Comparison of ENCODE assay signal across 8 cellular contexts in the genomic region with DNA sequence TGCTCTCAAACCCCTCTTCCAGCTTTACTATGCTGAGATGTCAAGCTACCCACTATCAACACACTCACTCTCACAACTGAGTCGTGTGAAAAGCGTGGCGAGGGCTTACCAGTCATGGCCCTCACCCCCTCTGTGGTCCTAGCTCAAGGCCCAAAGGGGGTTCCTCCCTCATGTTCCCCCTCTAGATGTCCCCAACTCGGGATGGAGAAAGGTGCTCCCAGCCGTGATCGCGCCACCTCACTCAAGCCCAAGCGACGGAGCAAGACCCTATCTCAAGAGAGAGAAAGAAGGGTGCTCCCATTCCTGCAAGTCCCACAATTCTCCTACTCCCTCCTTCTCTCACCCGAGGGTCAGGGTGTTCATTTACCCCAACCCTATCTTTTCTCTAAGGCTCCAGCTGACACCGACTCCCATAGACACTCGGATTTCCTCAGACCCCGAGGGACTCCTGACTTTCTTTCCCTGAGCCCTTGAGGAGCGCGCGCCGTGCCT. TPM values are rescaled to one million over a fixed set of nuclear protein-coding genes. Genes with fewer than 3 reads are reported as not detected.
DNase-seq lines count a peak whose midpoint lies in the region; ATAC-seq, FAIRE-seq and TF ChIP-seq lines count a peak whose summit lies in the region.

No MANE protein-coding gene starts in this region.

- H3K4me3 ChIP-seq in HEK293 (ENCODE audit: low read depth, low read length) (peak overlapping the region; percentile 99), small intestine (ENCODE audit: low read depth in 1 of 2, low read length in 2 of 2) (peak overlapping the region; percentile 72 to 84)

- POLR2A ChIA-PET in HEK293 (lab: Yijun Ruan, JAX): no interaction called here

- 4 to 10% (median 4%) methylated on average over 17 of the region's 17 CpGs for WGBS in small intestine, 3 donors

- CTCF ChIA-PET in HEK293 (lab: Yijun Ruan, JAX): interaction anchor here (0.7 to 1.5 kb wide), 2 partner anchors 10 to 318 kb away, joined by 4 read pairs; no protein-coding TSS in a partner anchor

- H3K27me3 ChIP-seq in small intestine (ENCODE audit: control insufficient read depth in 2 of 2, insufficient read depth in 2 of 2, low read length in 2 of 2): no peaks in the 10 kb centered on the region

- no peak for ATAC-seq in HG03571 (IDR thresholded peaks at IDR 0.05; ENCODE audit: unreplicated experiment)

- no peaks in the 10 kb centered on the region; the same call in 1 of the 2 replicates for H3K9me3 ChIP-seq in HEK293 (ENCODE audit: control insufficient read depth, insufficient read depth, low read depth, low read length)
- H3K9me3 ChIP-seq in small intestine (ENCODE audit: control insufficient read depth, low read depth): no peaks in the 10 kb centered on the region

- peak; percentile 3 for DNase-seq in activated CD4-positive, alpha-beta T cell treated with anti-CD3 and anti-CD28 coated beads, Interleukin-2, amount 50 U/mL, for 1 hour
- DNase-seq in germinal center (ENCODE audit: low spot score) (peak; percentile 4), small intestine (no peak), LoVo (ENCODE audit: low spot score) (no peak), COR-L47 (lab: John Stamatoyannopoulos, UW) (no peak), SHP77 (lab: John Stamatoyannopoulos, UW) (no peak)

- TF ChIP-seq CTCF in HEK293 (tag by site-specific recombination; IDR thresholded peaks at IDR 0.05): no peak

- H3K4me1 ChIP-seq in HEK293 (ENCODE audit: control insufficient read depth, insufficient read depth, low read length): no peaks in the 10 kb centered on the region
- peaks cover 0 to 4% of the 10 kb centered on the region in 2 donors for H3K4me1 ChIP-seq in small intestine (ENCODE audit: control insufficient read depth in 2 of 2, insufficient read depth in 1 of 2, low read depth in 1 of 2, low read length in 1 of 2)

- peak overlapping the region; percentile 12; the same call in 1 of the 2 replicates for H3K27ac ChIP-seq in HEK293 (ENCODE audit: extremely low read depth, low read depth, low read length)
- peak overlapping the region; percentile 8 to 79 for H3K27ac ChIP-seq in small intestine (ENCODE audit: low read depth in 1 of 2, low read length in 1 of 2)

- H3K36me3 ChIP-seq in HEK293 (ENCODE audit: control insufficient read depth in 2 of 2, insufficient read depth in 1 of 2, low read length in 2 of 2): peaks cover 5 to 16% of the 10 kb centered on the region in 2 experiments; a peak in 2 of 3 replicates
- no peaks in the 10 kb centered on the region for H3K36me3 ChIP-seq in small intestine (ENCODE audit: control insufficient read depth in 2 of 2, insufficient read depth in 2 of 2, low read length in 2 of 2)

- FAIRE-seq in small intestine (lab: Jason Lieb, UNC): no peak

TF ChIP-seq in HEK293, 187 proteins besides CTCF, POLR2A, EP300 and RAD21:
- no peak; the same call in 1 of the 2 replicates for TF ChIP-seq ZBTB48 (tag by site-specific recombination; IDR thresholded peaks at IDR 0.05)
- TF ChIP-seq, protein P1, sequence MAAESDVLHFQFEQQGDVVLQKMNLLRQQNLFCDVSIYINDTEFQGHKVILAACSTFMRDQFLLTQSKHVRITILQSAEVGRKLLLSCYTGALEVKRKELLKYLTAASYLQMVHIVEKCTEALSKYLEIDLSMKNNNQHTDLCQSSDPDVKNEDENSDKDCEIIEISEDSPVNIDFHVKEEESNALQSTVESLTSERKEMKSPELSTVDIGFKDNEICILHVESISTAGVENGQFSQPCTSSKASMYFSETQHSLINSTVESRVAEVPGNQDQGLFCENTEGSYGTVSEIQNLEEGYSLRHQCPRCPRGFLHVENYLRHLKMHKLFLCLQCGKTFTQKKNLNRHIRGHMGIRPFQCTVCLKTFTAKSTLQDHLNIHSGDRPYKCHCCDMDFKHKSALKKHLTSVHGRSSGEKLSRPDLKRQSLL (tag by site-specific recombination; IDR thresholded peaks at IDR 0.05): 0 out of 2 replicates have a peak, but pooled peaks have one; percentile 58
TF ChIP-seq in HEK293: peak in this region for 1.

RNA-seq across cellular contexts. Expression of a gene that starts 0.5 kb away (rescaled TPM):
- 1 to 10 TPM; 3.6 to 8.0 (median 5.7) TPM for polyA plus RNA-seq in small intestine

RNA-seq across cellular contexts. Expression of a gene that starts 26.3 kb away (rescaled TPM):
- polyA plus RNA-seq in small intestine: not detected

Comparison
In these comparisons a context has a peak if more than half of its experiments do, and no peak if none do; other contexts are left out.
1. DNase-seq: peak in activated CD4-positive, alpha-beta T cell treated with anti-CD3 and anti-CD28 coated beads, Interleukin-2, amount 50 U/mL, for 1 hour (single experiment) and germinal center (single experiment); none in small intestine (single experiment), LoVo (single experiment), COR-L47 (single experiment) and SHP77 (0 of 2).